12 cellular contexts compared by ENCODE assay signal in the genomic region with DNA sequence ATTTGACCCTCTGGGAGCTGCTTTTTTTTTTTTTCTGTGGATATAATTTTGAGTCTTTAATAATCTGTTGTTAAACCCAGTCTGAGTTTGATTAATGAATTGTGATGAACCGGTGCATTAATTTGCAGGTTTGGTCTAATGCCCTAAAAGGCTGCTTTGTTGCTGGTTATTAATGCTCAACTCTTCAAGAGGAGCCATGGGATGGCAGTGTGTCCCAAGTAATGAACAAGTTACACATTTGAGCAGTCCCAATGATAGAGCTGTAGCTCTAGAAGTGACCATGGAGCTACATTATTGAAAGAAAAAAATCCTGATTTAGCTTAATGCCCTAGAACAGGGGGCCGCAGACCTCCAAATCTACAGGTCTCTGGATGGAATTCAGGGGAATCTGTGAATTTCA. TPM values are rescaled to one million over a fixed set of nuclear protein-coding genes. Genes with fewer than 3 reads are reported as not detected.
DNase-seq lines count a peak whose midpoint lies in the region; FAIRE-seq and TF ChIP-seq lines count a peak whose summit lies in the region.
"Had no signal": no experiment of that assay in that cellular context is flagged by ENCODE, and none has a peak within 500 bp of the region (broad histone marks: within the 10 kb centered on the region; RNA-seq: fewer than 3 reads in every experiment).

No MANE protein-coding gene starts in this region.

- H3K4me1 ChIP-seq in ascending aorta, result no peaks in the 10 kb centered on the region

- no peak for TF ChIP-seq CTCF in ascending aorta (IDR thresholded peaks at IDR 0.05)

- no peak for FAIRE-seq in frontal cortex (lab: Jason Lieb, UNC)
- FAIRE-seq: endometrium had no signal

- H3K4me3 ChIP-seq in ascending aorta, result no peak overlapping the region
- H3K4me3 ChIP-seq: lung, ovary had no signal

- H3K9me3 ChIP-seq in ascending aorta, result no peaks in the 10 kb centered on the region
- H3K9me3 ChIP-seq: ovary had no signal

- no peak overlapping the region for H3K27ac ChIP-seq in ascending aorta
- H3K27ac ChIP-seq: ovary had no signal

- DNase-seq in NCI-H82 (lab: John Stamatoyannopoulos, UW) (peak; percentile 62), NCI-H82 treated with DMSO at 0.1 percent for 48 hours (lab: John Stamatoyannopoulos, UW; ENCODE audit: unreplicated experiment) (no peak), NCI-H446 (lab: John Stamatoyannopoulos, UW) (peak; percentile 27 to 55), cerebellum (ENCODE audit: low spot score) (peak; percentile 45), superior temporal gyrus (ENCODE audit: extremely low spot score) (peak; percentile 14), ascending aorta (ENCODE audit: low spot score in 2 of 2) (no peak), frontal cortex (ENCODE audit: low spot score in 2 of 2) (no peak)
- DNase-seq in activated CD8-positive, alpha-beta memory T cell treated with anti-CD3 and anti-CD28 coated beads for 24 hours, result no peak
- DNase-seq: NCI-H1048, ovary had no signal

- H3K27me3 ChIP-seq in ascending aorta, result no peaks in the 10 kb centered on the region
- H3K27me3 ChIP-seq: ovary had no signal

- intact Hi-C loops in ascending aorta (cut with DNase I), result no loop called here

- H3K36me3 ChIP-seq in ascending aorta, result no peaks in the 10 kb centered on the region
- H3K36me3 ChIP-seq: ovary had no signal

RNA-seq across cellular contexts. Expression of gene RWDD3, which starts 53.1 kb away (rescaled TPM):
- total RNA-seq in cerebellum (20.1 TPM), ascending aorta (not detected), frontal cortex (15.9 TPM)

Comparison
In these comparisons a context has a peak if more than half of its experiments do, and no peak if none do; other contexts are left out.
1. DNase-seq: peak in NCI-H82 (single experiment), NCI-H446 (2 of 2), cerebellum (single experiment) and superior temporal gyrus (single experiment); none in NCI-H82 treated with DMSO at 0.1 percent for 48 hours (single experiment), ascending aorta (0 of 2), activated CD8-positive, alpha-beta memory T cell treated with anti-CD3 and anti-CD28 coated beads for 24 hours (single experiment) and frontal cortex (0 of 2).
2. RNA of gene RWDD3, which starts 53.1 kb away (total RNA-seq): 20.1 TPM in cerebellum (single experiment) and 15.9 TPM in frontal cortex (single experiment); not detected in ascending aorta (single experiment); every median in the first group is over 10 times any median in the second.